8 cellular contexts compared by ENCODE assay signal in the genomic region with DNA sequence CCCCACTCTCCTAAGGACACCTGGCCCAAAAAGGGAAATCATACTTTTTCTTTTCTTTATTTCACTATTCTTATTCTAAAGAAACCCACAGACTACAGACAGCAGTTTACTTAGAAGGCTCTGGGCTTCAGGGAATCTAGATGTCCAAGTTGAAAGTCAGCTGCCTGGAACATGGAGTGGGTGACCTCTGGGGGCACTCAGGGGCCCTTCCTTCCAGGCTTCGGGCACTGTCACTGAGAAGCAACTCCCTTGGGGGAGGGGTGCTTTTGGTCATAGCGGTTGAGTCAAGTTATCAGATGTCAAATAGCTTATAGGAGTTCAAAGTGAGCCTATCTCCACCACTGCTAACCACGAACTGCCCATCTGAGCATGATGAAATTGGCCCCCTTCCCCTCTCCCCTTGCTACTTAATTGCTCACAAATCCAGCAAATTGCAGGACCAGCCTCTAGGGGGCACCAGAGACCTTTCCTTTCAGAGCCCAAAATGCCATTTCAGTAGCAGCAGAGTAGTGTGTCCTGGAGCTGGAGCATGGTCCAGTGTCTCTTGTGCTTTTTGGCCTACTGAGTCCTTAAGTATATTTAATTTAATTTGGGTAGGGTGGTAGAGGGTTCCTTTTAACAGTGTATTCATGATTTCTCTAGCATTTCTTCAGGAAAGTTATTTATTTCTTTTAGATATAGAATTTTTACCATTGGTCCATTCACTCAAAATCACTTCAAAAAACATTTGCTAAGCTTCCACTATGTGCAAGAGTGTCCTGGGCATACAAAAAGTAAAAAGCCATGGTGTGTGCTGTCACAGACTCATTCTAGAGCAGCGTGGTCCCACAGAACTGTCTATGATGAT.
A peak's percentile ranks its signal among the peaks of the same experiment; 100 is the strongest.
DNase-seq lines count a peak whose midpoint lies in the region; ATAC-seq, FAIRE-seq and TF ChIP-seq lines count a peak whose summit lies in the region.

No MANE protein-coding gene starts in this region.

- H3K4me3 ChIP-seq in lung: no peak overlapping the region

- no peaks in the 10 kb centered on the region for H3K4me1 Mint-ChIP-seq in activated CD4-positive, alpha-beta memory T cell treated with anti-CD3 and anti-CD28 coated beads for 36 hours (ENCODE audit: low read depth)

- 26 to 27% methylated on average over 4 of the region's 4 CpGs for WGBS in lung, 2 donors

- H3K4me3 Mint-ChIP-seq in activated CD4-positive, alpha-beta memory T cell treated with anti-CD3 and anti-CD28 coated beads for 36 hours: no peak overlapping the region

- intact Hi-C loops in activated CD4-positive, alpha-beta memory T cell treated with anti-CD3 and anti-CD28 coated beads for 36 hours (cut with micrococcal nuclease): no loop called here

- peak; percentile 58 for ATAC-seq in HG02973 (IDR thresholded peaks at IDR 0.05; ENCODE audit: unreplicated experiment)
- ATAC-seq in lung (ENCODE audit: insufficient read depth, low FRiP score): peak; percentile 69
- no peak for ATAC-seq in GM19324 (IDR thresholded peaks at IDR 0.05; ENCODE audit: low FRiP score, unreplicated experiment)

- peak; percentile 26 for DNase-seq in NCI-H510A (lab: John Stamatoyannopoulos, UW)
- DNase-seq in activated CD4-positive, alpha-beta memory T cell treated with anti-CD3 and anti-CD28 coated beads for 36 hours: peak; percentile 74
- peak; percentile 80 for DNase-seq in ecto neural progenitor cell (ENCODE audit: low spot score)
- DNase-seq in lung (ENCODE audit: low spot score): peak; percentile 75
- DNase-seq in stimulated activated CD8-positive, alpha-beta memory T cell treated with anti-CD3 and anti-CD28 coated beads, Interleukin-15, amount 100 ng/mL, for 1 hour (ENCODE audit: low read depth): peak; percentile 47

- CTCF ChIA-PET in activated CD4-positive, alpha-beta memory T cell treated with anti-CD3 and anti-CD28 coated beads for 36 hours (lab: Charles Lee): interaction anchor here (0.5 to 4.7 kb wide), 18 partner anchors 8 to 583 kb away, joined by 3 to 51 read pairs (median 3); no protein-coding TSS in a partner anchor

- peak; percentile 88 for TF ChIP-seq CTCF in lung (IDR thresholded peaks at IDR 0.05; ENCODE audit: control extremely low read depth, extremely low read depth)

- H3K27ac ChIP-seq in lung (ENCODE audit: low read depth in 1 of 2, low read length in 1 of 2): no peak overlapping the region

- no peaks in the 10 kb centered on the region for H3K36me3 Mint-ChIP-seq in activated CD4-positive, alpha-beta memory T cell treated with anti-CD3 and anti-CD28 coated beads for 36 hours

- H3K27ac Mint-ChIP-seq in activated CD4-positive, alpha-beta memory T cell treated with anti-CD3 and anti-CD28 coated beads for 36 hours: no peak overlapping the region

- POLR2A ChIA-PET in activated CD4-positive, alpha-beta memory T cell treated with anti-CD3 and anti-CD28 coated beads for 36 hours (lab: Charles Lee): no interaction called here

- FAIRE-seq in G401.6 (lab: Jason Lieb, UNC): peak; percentile 11

- H3K27me3 Mint-ChIP-seq in activated CD4-positive, alpha-beta memory T cell treated with anti-CD3 and anti-CD28 coated beads for 36 hours: peaks cover 3% of the 10 kb centered on the region

- H3K9me3 Mint-ChIP-seq in activated CD4-positive, alpha-beta memory T cell treated with anti-CD3 and anti-CD28 coated beads for 36 hours: no peaks in the 10 kb centered on the region

- no peaks in the 10 kb centered on the region for H3K9me3 ChIP-seq in lung (ENCODE audit: control insufficient read depth in 2 of 2, insufficient read depth in 1 of 2, low read length in 1 of 2)

- H3K27me3 ChIP-seq in lung (ENCODE audit: control insufficient read depth, insufficient read depth): no peaks in the 10 kb centered on the region

- no peaks in the 10 kb centered on the region for H3K36me3 ChIP-seq in lung (ENCODE audit: control insufficient read depth in 2 of 2, insufficient read depth in 2 of 2, low read length in 2 of 2)

- no peaks in the 10 kb centered on the region for H3K4me1 ChIP-seq in lung (ENCODE audit: control insufficient read depth in 2 of 2, insufficient read depth in 2 of 2, low read length in 2 of 2)

Comparison
In these comparisons a context has a peak if more than half of its experiments do, and no peak if none do; other contexts are left out.
1. DNase-seq: peak in every context shown above with its lines; median percentile 80 in ecto neural progenitor cell; 75 in lung; 74 in activated CD4-positive, alpha-beta memory T cell treated with anti-CD3 and anti-CD28 coated beads for 36 hours; 47 in stimulated activated CD8-positive, alpha-beta memory T cell treated with anti-CD3 and anti-CD28 coated beads, Interleukin-15, amount 100 ng/mL, for 1 hour; 26 in NCI-H510A.